8 cellular contexts compared by ENCODE assay signal in the genomic region with DNA sequence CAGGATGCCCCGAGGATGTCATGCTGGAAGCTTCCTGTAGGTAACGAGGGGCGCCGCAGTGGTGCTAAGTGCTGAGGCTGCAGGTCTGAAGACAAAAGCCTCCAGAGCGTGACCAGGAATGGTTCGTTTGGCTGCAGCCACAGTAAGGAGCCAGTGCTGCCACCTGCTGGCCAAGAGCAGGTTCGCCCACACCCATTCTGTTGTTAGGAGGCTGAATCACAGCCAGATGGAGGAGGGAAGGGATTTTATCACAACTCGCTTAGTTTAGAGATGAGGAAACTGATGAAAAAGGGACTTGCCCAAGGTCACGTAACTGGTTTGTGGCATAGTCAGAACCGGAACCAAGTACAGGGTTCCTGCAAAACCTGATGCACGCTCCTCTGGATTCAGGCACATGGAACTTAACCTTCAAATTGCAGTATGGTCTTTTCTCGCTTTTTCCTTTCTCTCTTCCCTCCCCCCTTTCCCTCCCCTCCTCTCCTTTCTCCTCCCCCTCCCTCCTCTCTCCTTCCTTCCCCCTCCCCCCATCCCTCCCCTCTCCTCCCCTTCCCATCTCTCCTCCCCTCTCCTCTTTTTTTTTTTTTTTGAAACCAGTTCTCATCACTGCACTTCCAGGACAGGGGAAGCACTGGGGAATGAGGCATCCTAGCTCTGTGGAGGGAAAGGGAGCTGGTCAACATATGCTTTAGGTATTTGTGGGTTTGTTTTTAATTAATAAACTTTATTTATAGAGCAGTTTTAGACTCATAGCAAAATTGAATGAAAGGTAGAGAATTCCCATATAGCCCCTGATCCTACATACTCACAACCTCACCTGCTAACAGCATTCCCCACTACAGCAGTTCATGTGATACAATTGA.
DNase-seq lines count a peak whose midpoint lies in the region; ATAC-seq and TF ChIP-seq lines count a peak whose summit lies in the region.

No MANE protein-coding gene starts in this region.

- no peak for TF ChIP-seq EP300 in Ishikawa (IDR thresholded peaks at IDR 0.05; ENCODE audit: borderline replicate concordance)

- peak; percentile 84 for TF ChIP-seq RAD21 in Ishikawa (IDR thresholded peaks at IDR 0.05; ENCODE audit: low read depth)

- H3K4me3 ChIP-seq in OCI-LY3 (ENCODE audit: low read length) (peak overlapping the region; percentile 68), epithelial cell of esophagus (ENCODE audit: low read length) (no peak overlapping the region)

- no peaks in the 10 kb centered on the region for H3K27me3 ChIP-seq in OCI-LY3 (ENCODE audit: low read depth, low read length)

- peaks cover 21% of the 10 kb centered on the region for H3K4me1 ChIP-seq in OCI-LY3 (ENCODE audit: low read length)

- TF ChIP-seq CTCF in OCI-LY3 (IDR thresholded peaks at IDR 0.05; ENCODE audit: low read depth, low read length): peak; percentile 98
- TF ChIP-seq CTCF in epithelial cell of esophagus (IDR thresholded peaks at IDR 0.05; ENCODE audit: insufficient read depth, low read depth, low read length, missing control alignments): peak; percentile 98

- peak overlapping the region; percentile 85 for H3K4me2 ChIP-seq in OCI-LY3 (ENCODE audit: low read length)

- no peaks in the 10 kb centered on the region for H3K79me2 ChIP-seq in OCI-LY3 (ENCODE audit: low read length)

- peak; percentile 92 for ATAC-seq in GM21723 (IDR thresholded peaks at IDR 0.05; ENCODE audit: unreplicated experiment)

- peak overlapping the region; percentile 67; the same call in 1 of the 2 replicates for H2AFZ ChIP-seq in OCI-LY3 (ENCODE audit: low read depth, low read length)

- no peaks in the 10 kb centered on the region for H4K20me1 ChIP-seq in OCI-LY3 (ENCODE audit: insufficient read depth, low read length)

- H3K9ac ChIP-seq in OCI-LY3 (ENCODE audit: low read length): peak overlapping the region; percentile 36; the same call in 1 of the 2 replicates

- no peaks in the 10 kb centered on the region for H3K36me3 ChIP-seq in OCI-LY3 (replicated peaks; ENCODE audit: low read depth, low read length)

- H3K9me3 ChIP-seq in OCI-LY3 (ENCODE audit: insufficient read depth, low read length): no peaks in the 10 kb centered on the region

- DNase-seq in DMS79 (lab: John Stamatoyannopoulos, UW): peak; percentile 6
- peak; percentile 77 for DNase-seq in activated CD8-positive, alpha-beta memory T cell treated with anti-CD3 and anti-CD28 coated beads, Interleukin-2, amount 50 U/mL, for 24 hours (ENCODE audit: extremely low read depth)
- peak; percentile 95 for DNase-seq in epithelial cell of esophagus (ENCODE audit: low read depth)
- peak; percentile 93 for DNase-seq in myocyte (ENCODE audit: low read depth)
- DNase-seq in stimulated activated CD8-positive, alpha-beta memory T cell treated with anti-CD3 and anti-CD28 coated beads, Interleukin-7, amount 100 ng/mL, for 4 hours (ENCODE audit: low read depth in 2 of 2): peak; percentile 66 to 75

- no peak overlapping the region for H3K27ac ChIP-seq in OCI-LY3 (ENCODE audit: low read length)

TF ChIP-seq in Ishikawa, 13 proteins besides CTCF, POLR2A, EP300 and RAD21:
- TF ChIP-seq, protein P1, sequence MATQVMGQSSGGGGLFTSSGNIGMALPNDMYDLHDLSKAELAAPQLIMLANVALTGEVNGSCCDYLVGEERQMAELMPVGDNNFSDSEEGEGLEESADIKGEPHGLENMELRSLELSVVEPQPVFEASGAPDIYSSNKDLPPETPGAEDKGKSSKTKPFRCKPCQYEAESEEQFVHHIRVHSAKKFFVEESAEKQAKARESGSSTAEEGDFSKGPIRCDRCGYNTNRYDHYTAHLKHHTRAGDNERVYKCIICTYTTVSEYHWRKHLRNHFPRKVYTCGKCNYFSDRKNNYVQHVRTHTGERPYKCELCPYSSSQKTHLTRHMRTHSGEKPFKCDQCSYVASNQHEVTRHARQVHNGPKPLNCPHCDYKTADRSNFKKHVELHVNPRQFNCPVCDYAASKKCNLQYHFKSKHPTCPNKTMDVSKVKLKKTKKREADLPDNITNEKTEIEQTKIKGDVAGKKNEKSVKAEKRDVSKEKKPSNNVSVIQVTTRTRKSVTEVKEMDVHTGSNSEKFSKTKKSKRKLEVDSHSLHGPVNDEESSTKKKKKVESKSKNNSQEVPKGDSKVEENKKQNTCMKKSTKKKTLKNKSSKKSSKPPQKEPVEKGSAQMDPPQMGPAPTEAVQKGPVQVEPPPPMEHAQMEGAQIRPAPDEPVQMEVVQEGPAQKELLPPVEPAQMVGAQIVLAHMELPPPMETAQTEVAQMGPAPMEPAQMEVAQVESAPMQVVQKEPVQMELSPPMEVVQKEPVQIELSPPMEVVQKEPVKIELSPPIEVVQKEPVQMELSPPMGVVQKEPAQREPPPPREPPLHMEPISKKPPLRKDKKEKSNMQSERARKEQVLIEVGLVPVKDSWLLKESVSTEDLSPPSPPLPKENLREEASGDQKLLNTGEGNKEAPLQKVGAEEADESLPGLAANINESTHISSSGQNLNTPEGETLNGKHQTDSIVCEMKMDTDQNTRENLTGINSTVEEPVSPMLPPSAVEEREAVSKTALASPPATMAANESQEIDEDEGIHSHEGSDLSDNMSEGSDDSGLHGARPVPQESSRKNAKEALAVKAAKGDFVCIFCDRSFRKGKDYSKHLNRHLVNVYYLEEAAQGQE (IDR thresholded peaks at IDR 0.05; ENCODE audit: low read depth): no peak
- TF ChIP-seq NFIC (IDR thresholded peaks at IDR 0.05) (peak; percentile 41; the same call in 1 of the 2 replicates), TEAD4 (IDR thresholded peaks at IDR 0.05) (no peak), CREB1 (IDR thresholded peaks at IDR 0.05; ENCODE audit: low read depth) (no peak), TAF1 (IDR thresholded peaks at IDR 0.05; ENCODE audit: low read depth) (no peak), TCF12 (IDR thresholded peaks at IDR 0.05; ENCODE audit: low read depth) (0 out of 2 replicates have a peak, but pooled peaks have one; percentile 31), YY1 (IDR thresholded peaks at IDR 0.05; ENCODE audit: low read depth) (0 out of 2 replicates have a peak, but pooled peaks have one; percentile 44), FOXM1 (IDR thresholded peaks at IDR 0.05; ENCODE audit: borderline replicate concordance, low read depth) (no peak), ZBTB7A (IDR thresholded peaks at IDR 0.05; ENCODE audit: low read depth) (no peak), EGR1 (IDR thresholded peaks at IDR 0.05) (no peak), CEBPB (IDR thresholded peaks at IDR 0.05) (no peak)
- TF ChIP-seq, protein P2, sequence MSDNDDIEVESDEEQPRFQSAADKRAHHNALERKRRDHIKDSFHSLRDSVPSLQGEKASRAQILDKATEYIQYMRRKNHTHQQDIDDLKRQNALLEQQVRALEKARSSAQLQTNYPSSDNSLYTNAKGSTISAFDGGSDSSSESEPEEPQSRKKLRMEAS (IDR thresholded peaks at IDR 0.05): peak; percentile 57
- TF ChIP-seq, protein P3, sequence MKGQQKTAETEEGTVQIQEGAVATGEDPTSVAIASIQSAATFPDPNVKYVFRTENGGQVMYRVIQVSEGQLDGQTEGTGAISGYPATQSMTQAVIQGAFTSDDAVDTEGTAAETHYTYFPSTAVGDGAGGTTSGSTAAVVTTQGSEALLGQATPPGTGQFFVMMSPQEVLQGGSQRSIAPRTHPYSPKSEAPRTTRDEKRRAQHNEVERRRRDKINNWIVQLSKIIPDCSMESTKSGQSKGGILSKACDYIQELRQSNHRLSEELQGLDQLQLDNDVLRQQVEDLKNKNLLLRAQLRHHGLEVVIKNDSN (IDR thresholded peaks at IDR 0.05): peak; percentile 45; the same call in 1 of the 2 replicates
TF ChIP-seq in Ishikawa: peak in this region for 5.

Comparison
In these comparisons a context has a peak if more than half of its experiments do, and no peak if none do; other contexts are left out.
1. DNase-seq: peak in every context shown above with its lines; median percentile 95 in epithelial cell of esophagus; 93 in myocyte; 77 in activated CD8-positive, alpha-beta memory T cell treated with anti-CD3 and anti-CD28 coated beads, Interleukin-2, amount 50 U/mL, for 24 hours; 70 in stimulated activated CD8-positive, alpha-beta memory T cell treated with anti-CD3 and anti-CD28 coated beads, Interleukin-7, amount 100 ng/mL, for 4 hours; 6 in DMS79.